ENCODE assay signal across 13 cellular contexts in genomic region chr16:2774161-2774891, GRCh38.
A peak's percentile ranks its signal among the peaks of the same experiment; 100 is the strongest.
DNase-seq lines count a peak whose midpoint lies in the region; ATAC-seq and TF ChIP-seq lines count a peak whose summit lies in the region.
"Had no signal": no experiment of that assay in that cellular context is flagged by ENCODE, and none has a peak within 500 bp of the region (broad histone marks: within the 10 kb centered on the region; RNA-seq: fewer than 3 reads in every experiment).

No MANE protein-coding gene starts in this region.

- H3K4me3 Mint-ChIP-seq in activated naive CD4-positive, alpha-beta T cell treated with anti-CD3 and anti-CD28 coated beads, Interleukin-2, amount 50 U/mL, for 24 hours: peak overlapping the region; percentile 47

- TF ChIP-seq CTCF in choroid plexus epithelial cell (conservative IDR thresholded peaks at IDR 0.05; ENCODE audit: low read depth, low read length): no peak

- no peaks in the 10 kb centered on the region for H3K9me3 ChIP-seq in stomach smooth muscle (ENCODE audit: control insufficient read depth in 2 of 2, low read length in 2 of 2)

- ATAC-seq in HG03135 (IDR thresholded peaks at IDR 0.05; ENCODE audit: unreplicated experiment): no peak
- ATAC-seq in GM19324 (IDR thresholded peaks at IDR 0.05; ENCODE audit: low FRiP score, unreplicated experiment): no peak

- no peaks in the 10 kb centered on the region for H3K27me3 Mint-ChIP-seq in activated naive CD4-positive, alpha-beta T cell treated with anti-CD3 and anti-CD28 coated beads, Interleukin-2, amount 50 U/mL, for 24 hours

- H3K36me3 ChIP-seq in stomach smooth muscle (ENCODE audit: control insufficient read depth in 2 of 2, insufficient read depth in 2 of 2, low read length in 2 of 2): peaks cover 39% of the 10 kb centered on the region in 2 donors

- no peak overlapping the region for H3K4me3 ChIP-seq in choroid plexus epithelial cell (ENCODE audit: low read depth, low read length)
- no peak overlapping the region for H3K4me3 ChIP-seq in stomach smooth muscle (ENCODE audit: low read length in 2 of 2)
- H3K4me3 ChIP-seq: lung had no signal

- no peaks in the 10 kb centered on the region for H3K27me3 ChIP-seq in stomach smooth muscle (ENCODE audit: control insufficient read depth in 1 of 2, insufficient read depth in 2 of 2, low read length in 2 of 2)

- H3K4me1 Mint-ChIP-seq in activated naive CD4-positive, alpha-beta T cell treated with anti-CD3 and anti-CD28 coated beads, Interleukin-2, amount 50 U/mL, for 24 hours: peaks cover 31% of the 10 kb centered on the region

- H3K27ac Mint-ChIP-seq in activated naive CD4-positive, alpha-beta T cell treated with anti-CD3 and anti-CD28 coated beads, Interleukin-2, amount 50 U/mL, for 24 hours: no peak overlapping the region

- H3K9me3 Mint-ChIP-seq in activated naive CD4-positive, alpha-beta T cell treated with anti-CD3 and anti-CD28 coated beads, Interleukin-2, amount 50 U/mL, for 24 hours: no peaks in the 10 kb centered on the region

- no peak overlapping the region for H3K9ac ChIP-seq in stomach smooth muscle (ENCODE audit: low read length in 2 of 2)

- no peak for DNase-seq in activated naive CD4-positive, alpha-beta T cell treated with anti-CD3 and anti-CD28 coated beads, Interleukin-2, amount 50 U/mL, for 16 hours
- peak; percentile 65 for DNase-seq in NCI-H1694 (lab: John Stamatoyannopoulos, UW)
- peak; percentile 27 for DNase-seq in choroid plexus epithelial cell (ENCODE audit: low read depth)
- DNase-seq in GM19240 (ENCODE audit: insufficient read length, low spot score): no peak
- DNase-seq: Kasumi-1, NCI-H187 treated with DMSO at 0.1 percent for 48 hours, trophoblast cell had no signal

- H3K4me1 ChIP-seq in stomach smooth muscle (ENCODE audit: control insufficient read depth, insufficient read depth, low read length): peaks cover 38% of the 10 kb centered on the region

- peaks cover 8% of the 10 kb centered on the region for H3K36me3 Mint-ChIP-seq in activated naive CD4-positive, alpha-beta T cell treated with anti-CD3 and anti-CD28 coated beads, Interleukin-2, amount 50 U/mL, for 24 hours

- peak overlapping the region; percentile 6 for H3K27ac ChIP-seq in stomach smooth muscle (ENCODE audit: low read length)
- H3K27ac ChIP-seq: VCaP had no signal

Comparison
In these comparisons a context has a peak if more than half of its experiments do, and no peak if none do; other contexts are left out.
1. DNase-seq: peak in NCI-H1694 (single experiment) and choroid plexus epithelial cell (single experiment); none in activated naive CD4-positive, alpha-beta T cell treated with anti-CD3 and anti-CD28 coated beads, Interleukin-2, amount 50 U/mL, for 16 hours (single experiment) and GM19240 (single experiment).